Comparison of ENCODE assay signal across 1 cellular context in genomic region chr2:219522111-219523030, GRCh38.
TF ChIP-seq lines count a peak whose summit lies in the region.

No MANE protein-coding gene starts in this region.

TF ChIP-seq in A549, 52 proteins besides CTCF, POLR2A, EP300 and RAD21 (continued from another document):
- TF ChIP-seq REST (IDR thresholded peaks at IDR 0.05) (no peak), E2F6 (IDR thresholded peaks at IDR 0.05; ENCODE audit: borderline replicate concordance, low read depth) (no peak), BHLHE40 (IDR thresholded peaks at IDR 0.05; ENCODE audit: low read depth, low read length) (no peak), CHD4 (IDR thresholded peaks at IDR 0.05; ENCODE audit: borderline replicate concordance) (no peak), FOSL2 (IDR thresholded peaks at IDR 0.05) (no peak), FOSL2 (CRISPR knock-in tag; IDR thresholded peaks at IDR 0.05) (no peak), CHD2 (IDR thresholded peaks at IDR 0.05; ENCODE audit: low read length, partially characterized antibody) (no peak)
TF ChIP-seq in A549: peak in this region for 0.
